Comparison of ENCODE assay signal across 16 cellular contexts in the genomic region with DNA sequence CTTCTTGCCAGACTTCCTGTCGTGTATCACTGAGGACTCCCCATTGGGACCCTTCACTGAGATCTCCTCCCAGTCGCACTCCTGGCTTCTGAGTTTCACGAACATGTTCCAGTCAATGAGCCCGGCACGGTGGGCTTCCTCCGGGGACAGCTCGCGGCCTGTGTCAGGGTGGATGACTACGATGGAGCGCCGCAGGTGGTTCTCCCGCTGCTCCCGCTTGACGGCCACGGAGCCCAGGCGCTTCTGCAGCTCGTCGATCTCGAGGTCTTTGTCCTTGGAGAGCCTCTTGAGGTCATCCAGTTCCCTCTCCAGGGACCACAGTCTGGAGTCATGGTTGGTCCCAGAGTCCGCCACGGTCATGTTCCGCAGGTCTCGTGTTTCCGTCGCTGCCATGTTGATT. TPM values are rescaled to one million over a fixed set of nuclear protein-coding genes. Genes with fewer than 3 reads are reported as not detected.
A peak's percentile ranks its signal among the peaks of the same experiment; 100 is the strongest.
DNase-seq lines count a peak whose midpoint lies in the region; ATAC-seq and TF ChIP-seq lines count a peak whose summit lies in the region.
"Had no signal": no experiment of that assay in that cellular context is flagged by ENCODE, and none has a peak within 500 bp of the region (broad histone marks: within the 10 kb centered on the region; RNA-seq: fewer than 3 reads in every experiment).

No MANE protein-coding gene starts in this region.

- no peaks in the 10 kb centered on the region for H3K27me3 ChIP-seq in cardiac muscle cell
- no peaks in the 10 kb centered on the region for H3K27me3 ChIP-seq in lower lobe of right lung (ENCODE audit: low read depth)
- H3K27me3 ChIP-seq: BLaER1 had no signal

- peak overlapping the region; percentile 48 for H3K27ac ChIP-seq in cardiac muscle cell
- no peak overlapping the region for H3K27ac ChIP-seq in HEK293 (ENCODE audit: extremely low read depth, low read depth, low read length)
- no peak overlapping the region for H3K27ac ChIP-seq in lower lobe of right lung
- H3K27ac ChIP-seq: 22Rv1, A549, BLaER1 had no signal

- peaks cover 41% of the 10 kb centered on the region for H3K36me3 ChIP-seq in cardiac muscle cell
- peaks cover 0 to 93% of the 10 kb centered on the region in 2 experiments for H3K36me3 ChIP-seq in HEK293 (ENCODE audit: control insufficient read depth in 2 of 2, insufficient read depth in 1 of 2, low read length in 2 of 2)
- H3K36me3 ChIP-seq in lower lobe of right lung, result peaks cover 100% of the 10 kb centered on the region

- intact Hi-C loops in cardiac septum (cut with DNase I), result no loop called here
- intact Hi-C loops in lower lobe of right lung (cut with DNase I), result no loop called here
- intact Hi-C loops in sciatic nerve (cut with DNase I), result no loop called here

- H3K4me3 ChIP-seq in cardiac muscle cell (no peak overlapping the region), HEK293 (ENCODE audit: low read depth, low read length) (no peak overlapping the region), lower lobe of right lung (no peak overlapping the region)
- H3K4me3 ChIP-seq: A549, BLaER1, HAP-1 had no signal

- H3K4me1 ChIP-seq in cardiac muscle cell (ENCODE audit: low read depth) (peaks cover 9% of the 10 kb centered on the region), HEK293 (ENCODE audit: control insufficient read depth, insufficient read depth, low read length) (peaks cover 8% of the 10 kb centered on the region; the same call in 1 of the 2 replicates), lower lobe of right lung (peaks cover 20% of the 10 kb centered on the region)
- H3K4me1 ChIP-seq: A549, BLaER1, HAP-1 had no signal

- ATAC-seq in lower lobe of right lung (no peak), sciatic nerve (peak; percentile 17)
- ATAC-seq: A549 had no signal

- TF ChIP-seq CTCF in cardiac muscle cell (IDR thresholded peaks at IDR 0.05; ENCODE audit: low read depth, low read length) (no peak), HEK293 (tag by site-specific recombination; IDR thresholded peaks at IDR 0.05) (no peak), lower lobe of right lung (IDR thresholded peaks at IDR 0.05) (no peak)

- no peaks in the 10 kb centered on the region for H3K9me3 ChIP-seq in cardiac muscle cell (ENCODE audit: low read depth)
- H3K9me3 ChIP-seq in HEK293 (ENCODE audit: control insufficient read depth, insufficient read depth, low read depth, low read length), result no peaks in the 10 kb centered on the region
- no peaks in the 10 kb centered on the region for H3K9me3 ChIP-seq in lower lobe of right lung
- H3K9me3 ChIP-seq: A549, BLaER1, HAP-1 had no signal

- POLR2A ChIA-PET in HEK293 (lab: Yijun Ruan, JAX), result interaction anchor here (0.7 to 1.3 kb wide), 2 partner anchors 10 to 17 kb away, joined by 3 read pairs; no protein-coding TSS in a partner anchor

- CTCF ChIA-PET in HEK293 (lab: Yijun Ruan, JAX), result interaction anchor here (1.4 kb wide), 1 partner anchor 73 kb away, joined by 4 read pairs; no protein-coding TSS in a partner anchor

- DNase-seq in cardiac muscle cell (ENCODE audit: low read depth in 1 of 2, low spot score in 1 of 2) (no peak), cardiac septum (ENCODE audit: low spot score) (no peak), lower lobe of right lung (peak; percentile 39), sciatic nerve (ENCODE audit: low spot score) (no peak), Ammon's horn (ENCODE audit: low spot score) (no peak), globus pallidus (ENCODE audit: low spot score) (no peak)
- DNase-seq: AML-193; Calu3; CD4-positive, alpha-beta memory T cell; DMS79 treated with DMSO at 0.1 percent for 48 hours; GF-D8 had no signal

TF ChIP-seq in HEK293, 187 proteins besides CTCF, POLR2A, EP300 and RAD21:
- TF ChIP-seq ZBTB1 (tag by site-specific recombination; IDR thresholded peaks at IDR 0.05) (no peak), SP2 (tag by site-specific recombination; IDR thresholded peaks at IDR 0.05) (no peak), SCRT1 (tag by site-specific recombination; IDR thresholded peaks at IDR 0.05; ENCODE audit: borderline replicate concordance) (no peak), ZBTB8A (tag by site-specific recombination; IDR thresholded peaks at IDR 0.05) (no peak), SCRT2 (tag by site-specific recombination; IDR thresholded peaks at IDR 0.05) (peak; percentile 24; the same call in 1 of the 2 replicates), ZNF221 (tag by site-specific recombination; IDR thresholded peaks at IDR 0.05; ENCODE audit: borderline replicate concordance) (no peak)

RNA-seq across cellular contexts. Expression of gene UBN1, which starts 36.2 kb away (rescaled TPM):
- 24.2 and 33.4 TPM in 2 replicates for total RNA-seq in cardiac muscle cell
- polyA plus RNA-seq in cardiac muscle cell, result 21.4 and 23.7 TPM in 2 replicates
- 23.6 TPM for total RNA-seq in cardiac septum
- 36.1 TPM for total RNA-seq in lower lobe of right lung
- 28.3 TPM for total RNA-seq in sciatic nerve

RNA-seq across cellular contexts. Expression of gene GLYR1, which starts 36.4 kb away (rescaled TPM):
- 38.0 and 44.3 TPM in 2 replicates for total RNA-seq in cardiac muscle cell
- polyA plus RNA-seq in cardiac muscle cell, result 52.1 and 65.5 TPM in 2 replicates
- total RNA-seq in cardiac septum, result 64.9 TPM
- total RNA-seq in lower lobe of right lung, result 89.3 TPM
- total RNA-seq in sciatic nerve, result 69.9 TPM

RNA-seq across cellular contexts. Expression of gene PPL, which starts 53.4 kb away (rescaled TPM):
- total RNA-seq in cardiac muscle cell (6.4 and 10.8 TPM in 2 replicates), cardiac septum (5.6 TPM), lower lobe of right lung (60.5 TPM), sciatic nerve (85.1 TPM)
- polyA plus RNA-seq in cardiac muscle cell, result 7.5 and 8.4 TPM in 2 replicates
- total RNA-seq: CD4-positive, alpha-beta memory T cell had no signal
